27 cellular contexts compared by ENCODE assay signal in genomic region chr17:51560398-51560797, GRCh38.
"Had no signal": no experiment of that assay in that cellular context is flagged by ENCODE, and none has a peak within 500 bp of the region (broad histone marks: within the 10 kb centered on the region; RNA-seq: fewer than 3 reads in every experiment).

No MANE protein-coding gene starts in this region.

- H3K36me3 ChIP-seq: colonic mucosa, esophagus muscularis mucosa, esophagus squamous epithelium, gastrocnemius medialis, gastroesophageal sphincter, heart left ventricle, heart right ventricle had no signal

- FAIRE-seq: colon, endometrium, endothelial cell of umbilical vein, frontal cortex had no signal

- H3K27ac ChIP-seq: colonic mucosa, coronary artery, dorsolateral prefrontal cortex, epithelial cell of prostate, esophagus muscularis mucosa, esophagus squamous epithelium, gastrocnemius medialis, gastroesophageal sphincter, heart left ventricle, heart right ventricle had no signal

- H3K4me3 ChIP-seq: colonic mucosa, coronary artery, dorsolateral prefrontal cortex, esophagus muscularis mucosa, esophagus squamous epithelium, gastrocnemius medialis, gastroesophageal sphincter, heart left ventricle, heart right ventricle had no signal

- DNase-seq: colonic mucosa; cortex of kidney; dermis blood vessel endothelial cell; dorsolateral prefrontal cortex; effector CD4-positive, alpha-beta T cell; effector CD8-positive, alpha-beta T cell; effector memory CD4-positive, alpha-beta T cell; effector memory CD8-positive, alpha-beta T cell; endodermal cell; erythroblast; esophagus squamous epithelium; foreskin fibroblast; foreskin melanocyte; gastrocnemius medialis; glutamatergic neuron; head of caudate nucleus; heart left ventricle; heart right ventricle had no signal

- H3K27me3 ChIP-seq: colonic mucosa, gastrocnemius medialis had no signal

- H3K4me1 ChIP-seq: colonic mucosa, esophagus muscularis mucosa, esophagus squamous epithelium, gastrocnemius medialis, gastroesophageal sphincter, heart left ventricle, heart right ventricle had no signal

- ATAC-seq: effector memory CD8-positive, alpha-beta T cell; esophagus mucosa; gastrocnemius medialis; gastroesophageal sphincter; heart left ventricle; heart right ventricle had no signal

- H3K9me3 ChIP-seq: colonic mucosa, esophagus muscularis mucosa, esophagus squamous epithelium, gastrocnemius medialis, gastroesophageal sphincter, heart left ventricle, heart right ventricle had no signal
